ENCODE assay signal across 16 cellular contexts in the genomic region with DNA sequence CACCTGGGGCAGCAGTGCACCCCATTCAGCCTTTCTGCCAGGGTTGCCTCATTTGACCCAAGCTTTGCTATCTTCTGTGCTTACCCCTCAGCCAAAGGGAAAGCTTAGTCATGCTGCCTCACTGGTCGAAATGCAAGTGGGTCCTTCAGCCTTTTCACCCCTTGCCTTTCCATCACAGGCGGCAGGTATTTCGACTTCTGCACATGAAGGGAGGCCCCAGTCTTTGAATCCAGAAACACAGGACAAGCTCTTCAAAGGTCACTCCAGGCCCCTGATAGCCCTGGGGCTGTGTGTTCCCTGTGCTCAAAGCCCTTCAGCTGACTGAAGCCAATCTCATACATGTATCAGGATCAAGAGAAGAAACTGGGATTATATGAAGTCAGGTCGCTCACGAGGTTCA.
"Had no signal": no experiment of that assay in that cellular context is flagged by ENCODE, and none has a peak within 500 bp of the region (broad histone marks: within the 10 kb centered on the region; RNA-seq: fewer than 3 reads in every experiment).

No MANE protein-coding gene starts in this region.

- H3K36me3 ChIP-seq: ascending aorta, neutrophil, tibial artery, vagina had no signal

- H3K4me3 ChIP-seq: ascending aorta, coronary artery, mucosa of descending colon, tibial artery, vagina had no signal

- H3K4me1 Mint-ChIP-seq: activated naive CD4-positive, alpha-beta T cell treated with anti-CD3 and anti-CD28 coated beads, Interleukin-2, amount 10 ng/mL, durations not matched to agents 7 days and 5 days; naive thymus-derived CD4-positive, alpha-beta T cell; stimulated activated naive B cell treated with anti-CD40 and anti-IgM and Interleukin-4, amounts not matched to agents 10 μg/mL and 1 μg/mL and 100 μg/mL, for 72 hours had no signal

- H3K4me3 Mint-ChIP-seq: activated naive CD4-positive, alpha-beta T cell treated with anti-CD3 and anti-CD28 coated beads, Interleukin-2, amount 10 ng/mL, durations not matched to agents 7 days and 5 days; naive thymus-derived CD4-positive, alpha-beta T cell; stimulated activated naive B cell treated with anti-CD40 and anti-IgM and Interleukin-4, amounts not matched to agents 10 μg/mL and 1 μg/mL and 100 μg/mL, for 72 hours had no signal

- H3K27me3 ChIP-seq: ascending aorta, neutrophil, tibial artery, vagina had no signal

- H3K9me3 ChIP-seq: ascending aorta, mucosa of descending colon, neutrophil, tibial artery, vagina had no signal

- DNase-seq: activated CD4-positive, alpha-beta T cell treated with anti-CD3 and anti-CD28 coated beads, Interleukin-2, amount 50 U/mL, for 4 hours; activated naive CD4-positive, alpha-beta T cell treated with anti-CD3 and anti-CD28 coated beads, Interleukin-2, amount 10 ng/mL, durations not matched to agents 7 days and 5 days; activated T-cell treated with anti-CD3 and anti-CD28 coated beads, Interleukin-2, amount 50 U/mL, for 1 hour; effector CD4-positive, alpha-beta T cell; mucosa of descending colon; naive thymus-derived CD4-positive, alpha-beta T cell; stimulated activated CD4-positive, alpha-beta T cell treated with anti-CD3 and anti-CD28 coated beads, Interleukin-2, amount 100 ng/mL, for 48 hours; stimulated activated naive B cell treated with anti-CD40 and anti-IgM and Interleukin-4, amounts not matched to agents 10 μg/mL and 1 μg/mL and 100 μg/mL, for 72 hours; T-helper 1 cell; T1000; tibial artery had no signal

- H3K27ac ChIP-seq: ascending aorta, coronary artery, neutrophil, tibial artery, vagina had no signal

- H3K36me3 Mint-ChIP-seq: activated naive CD4-positive, alpha-beta T cell treated with anti-CD3 and anti-CD28 coated beads, Interleukin-2, amount 10 ng/mL, durations not matched to agents 7 days and 5 days had no signal

- ATAC-seq: activated CD4-positive, CD25-positive, alpha-beta regulatory T cell treated with anti-CD3 and anti-CD28 coated beads, Interleukin-2, amount 50 U/mL, for 24 hours; mucosa of descending colon; naive thymus-derived CD4-positive, alpha-beta T cell; stimulated activated naive B cell treated with anti-CD40 and anti-IgM and Interleukin-4, amounts not matched to agents 10 μg/mL and 1 μg/mL and 100 μg/mL, for 72 hours had no signal

- H3K27ac Mint-ChIP-seq: activated naive CD4-positive, alpha-beta T cell treated with anti-CD3 and anti-CD28 coated beads, Interleukin-2, amount 10 ng/mL, durations not matched to agents 7 days and 5 days; naive thymus-derived CD4-positive, alpha-beta T cell; stimulated activated naive B cell treated with anti-CD40 and anti-IgM and Interleukin-4, amounts not matched to agents 10 μg/mL and 1 μg/mL and 100 μg/mL, for 72 hours had no signal
